ENCODE assay signal across 16 cellular contexts in genomic region chrX:115459883-115460564, GRCh38.
DNase-seq lines count a peak whose midpoint lies in the region; ATAC-seq and TF ChIP-seq lines count a peak whose summit lies in the region.
"Had no signal": no experiment of that assay in that cellular context is flagged by ENCODE, and none has a peak within 500 bp of the region (broad histone marks: within the 10 kb centered on the region; RNA-seq: fewer than 3 reads in every experiment).

No MANE protein-coding gene starts in this region.

- intact Hi-C loops in activated CD8-positive, alpha-beta T cell treated with anti-CD3 and anti-CD28 coated beads for 36 hours (cut with micrococcal nuclease) = no loop called here

- CTCF ChIA-PET in activated CD8-positive, alpha-beta T cell treated with anti-CD3 and anti-CD28 coated beads for 36 hours (lab: Charles Lee) = no interaction called here

- H3K36me3 ChIP-seq in ACC112 (ENCODE audit: insufficient read depth, low read length) = no peaks in the 10 kb centered on the region
- H3K36me3 ChIP-seq: upper lobe of right lung had no signal

- H3K27ac ChIP-seq in ACC112 (ENCODE audit: low read depth, low read length) = peak overlapping the region; percentile 48
- H3K27ac ChIP-seq: A549, upper lobe of right lung had no signal

- no peaks in the 10 kb centered on the region for H3K27me3 ChIP-seq in ACC112 (ENCODE audit: insufficient read depth, low read length)
- H3K27me3 ChIP-seq: upper lobe of right lung had no signal

- H3K4me3 Mint-ChIP-seq in mesothelial cell of epicardium = no peak overlapping the region
- no peak overlapping the region for H3K4me3 Mint-ChIP-seq in activated CD8-positive, alpha-beta T cell treated with anti-CD3 and anti-CD28 coated beads for 36 hours
- H3K4me3 Mint-ChIP-seq: stimulated activated naive B cell treated with anti-CD40 and anti-IgM and Interleukin-4, amounts not matched to agents 10 μg/mL and 1 μg/mL and 100 μg/mL, for 72 hours had no signal

- no peak overlapping the region for H3K4me3 ChIP-seq in ACC112 (ENCODE audit: low read depth, low read length)
- H3K4me3 ChIP-seq: A549, upper lobe of right lung had no signal

- no peak overlapping the region for H2AFZ ChIP-seq in ACC112 (ENCODE audit: low read length, unreplicated experiment)

- peaks cover 44% of the 10 kb centered on the region for H3K4me1 Mint-ChIP-seq in mesothelial cell of epicardium
- no peaks in the 10 kb centered on the region for H3K4me1 Mint-ChIP-seq in activated CD8-positive, alpha-beta T cell treated with anti-CD3 and anti-CD28 coated beads for 36 hours (ENCODE audit: low read depth)
- H3K4me1 Mint-ChIP-seq: stimulated activated naive B cell treated with anti-CD40 and anti-IgM and Interleukin-4, amounts not matched to agents 10 μg/mL and 1 μg/mL and 100 μg/mL, for 72 hours had no signal

- H3K36me3 Mint-ChIP-seq in mesothelial cell of epicardium = no peaks in the 10 kb centered on the region
- no peaks in the 10 kb centered on the region for H3K36me3 Mint-ChIP-seq in activated CD8-positive, alpha-beta T cell treated with anti-CD3 and anti-CD28 coated beads for 36 hours (ENCODE audit: low read depth)
- H3K36me3 Mint-ChIP-seq: stimulated activated naive B cell treated with anti-CD40 and anti-IgM and Interleukin-4, amounts not matched to agents 10 μg/mL and 1 μg/mL and 100 μg/mL, for 72 hours had no signal

- TF ChIP-seq CTCF in mesothelial cell of epicardium (IDR thresholded peaks at IDR 0.05; ENCODE audit: unreplicated experiment) = no peak
- no peak for TF ChIP-seq CTCF in activated CD8-positive, alpha-beta T cell treated with anti-CD3 and anti-CD28 coated beads for 36 hours (IDR thresholded peaks at IDR 0.05)

- ATAC-seq in activated CD8-positive, alpha-beta T cell treated with anti-CD3 and anti-CD28 coated beads for 36 hours = no peak
- ATAC-seq: A549; left colon; stimulated activated naive B cell treated with anti-CD40 and anti-IgM and Interleukin-4, amounts not matched to agents 10 μg/mL and 1 μg/mL and 100 μg/mL, for 72 hours; upper lobe of right lung had no signal

- no peaks in the 10 kb centered on the region for H3K27me3 Mint-ChIP-seq in mesothelial cell of epicardium (ENCODE audit: low read depth)
- H3K27me3 Mint-ChIP-seq in activated CD8-positive, alpha-beta T cell treated with anti-CD3 and anti-CD28 coated beads for 36 hours = no peaks in the 10 kb centered on the region
- H3K27me3 Mint-ChIP-seq: stimulated activated naive B cell treated with anti-CD40 and anti-IgM and Interleukin-4, amounts not matched to agents 10 μg/mL and 1 μg/mL and 100 μg/mL, for 72 hours had no signal

- H3K9me3 Mint-ChIP-seq in mesothelial cell of epicardium = no peaks in the 10 kb centered on the region
- no peaks in the 10 kb centered on the region for H3K9me3 Mint-ChIP-seq in activated CD8-positive, alpha-beta T cell treated with anti-CD3 and anti-CD28 coated beads for 36 hours

- TF ChIP-seq EP300 in Ishikawa (IDR thresholded peaks at IDR 0.05; ENCODE audit: borderline replicate concordance) = no peak

- H3K4me1 ChIP-seq in ACC112 (ENCODE audit: control insufficient read depth, insufficient read depth, low read length, unreplicated experiment) = peaks cover 13% of the 10 kb centered on the region
- H3K4me1 ChIP-seq: A549, upper lobe of right lung had no signal

- H3K79me2 ChIP-seq in ACC112 (ENCODE audit: control insufficient read depth, insufficient read depth, low read length, unreplicated experiment) = no peaks in the 10 kb centered on the region

- TF ChIP-seq RAD21 in Ishikawa (IDR thresholded peaks at IDR 0.05; ENCODE audit: low read depth) = no peak

- POLR2A ChIA-PET in activated CD8-positive, alpha-beta T cell treated with anti-CD3 and anti-CD28 coated beads for 36 hours (lab: Charles Lee) = no interaction called here

- H3K27ac Mint-ChIP-seq in mesothelial cell of epicardium = peak overlapping the region; percentile 91
- H3K27ac Mint-ChIP-seq in activated CD8-positive, alpha-beta T cell treated with anti-CD3 and anti-CD28 coated beads for 36 hours = no peak overlapping the region
- H3K27ac Mint-ChIP-seq: stimulated activated naive B cell treated with anti-CD40 and anti-IgM and Interleukin-4, amounts not matched to agents 10 μg/mL and 1 μg/mL and 100 μg/mL, for 72 hours had no signal

- DNase-seq in dermis microvascular lymphatic vessel endothelial cell (ENCODE audit: low read depth in 2 of 2) = peak; percentile 17 to 28
- DNase-seq in mesothelial cell of epicardium (ENCODE audit: low spot score in 2 of 2, unreplicated experiment in 2 of 2) = no peak
- DNase-seq in activated CD8-positive, alpha-beta T cell treated with anti-CD3 and anti-CD28 coated beads for 36 hours = no peak
- no peak for DNase-seq in DMS79 treated with DMSO at 0.1 percent for 48 hours (lab: John Stamatoyannopoulos, UW)
- no peak for DNase-seq in GM19240 (ENCODE audit: insufficient read length, low spot score)
- no peak for DNase-seq in SHP77 treated with DMSO at 0.1 percent for 48 hours (lab: John Stamatoyannopoulos, UW)
- DNase-seq: activated CD8-positive, alpha-beta memory T cell treated with anti-CD3 and anti-CD28 coated beads, Interleukin-2, amount 50 U/mL, for 48 hours; left colon; NCI-H187; NCI-H510A; posterior cingulate gyrus; stimulated activated naive B cell treated with anti-CD40 and anti-IgM and Interleukin-4, amounts not matched to agents 10 μg/mL and 1 μg/mL and 100 μg/mL, for 72 hours; upper lobe of right lung had no signal

TF ChIP-seq in Ishikawa, 13 proteins besides CTCF, POLR2A, EP300 and RAD21:
- no peak for TF ChIP-seq ZBTB7A (IDR thresholded peaks at IDR 0.05; ENCODE audit: low read depth)
- TF ChIP-seq TEAD4 (IDR thresholded peaks at IDR 0.05) = 0 out of 2 replicates have a peak, but pooled peaks have one; percentile 4

Comparison
In these comparisons a context has a peak if more than half of its experiments do, and no peak if none do; other contexts are left out.
1. DNase-seq: peak in dermis microvascular lymphatic vessel endothelial cell (2 of 2); none in mesothelial cell of epicardium (0 of 2), activated CD8-positive, alpha-beta T cell treated with anti-CD3 and anti-CD28 coated beads for 36 hours (single experiment), DMS79 treated with DMSO at 0.1 percent for 48 hours (single experiment), GM19240 (single experiment) and SHP77 treated with DMSO at 0.1 percent for 48 hours (single experiment).